In the genomic region with DNA sequence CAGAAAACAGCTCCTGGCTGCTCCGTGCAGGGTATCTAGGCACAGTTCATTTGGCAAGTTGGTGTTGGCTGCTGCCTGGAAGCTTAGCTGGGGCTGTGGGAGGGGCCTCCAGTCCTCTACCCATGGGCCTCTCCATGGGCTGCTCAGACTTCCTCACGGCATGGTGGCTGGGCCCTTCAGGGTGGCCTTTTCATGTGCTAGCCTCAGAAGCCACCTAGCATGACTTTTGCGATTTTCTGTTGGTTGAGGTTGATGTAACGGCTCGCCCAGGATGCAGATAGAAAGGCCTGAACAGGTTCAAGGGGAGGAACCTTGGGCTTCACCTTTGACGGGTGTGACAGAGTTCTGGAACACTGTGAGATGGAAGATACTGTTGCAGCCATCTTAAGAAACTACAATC, we compare ENCODE assay signal across 22 cellular contexts. TPM values are rescaled to one million over a fixed set of nuclear protein-coding genes. Genes with fewer than 3 reads are reported as not detected.
A peak's percentile ranks its signal among the peaks of the same experiment; 100 is the strongest.
DNase-seq lines count a peak whose midpoint lies in the region; ATAC-seq, FAIRE-seq and TF ChIP-seq lines count a peak whose summit lies in the region.
"Had no signal": no experiment of that assay in that cellular context is flagged by ENCODE, and none has a peak within 500 bp of the region (broad histone marks: within the 10 kb centered on the region; RNA-seq: fewer than 3 reads in every experiment).

No MANE protein-coding gene starts in this region.

- H3K9me3 ChIP-seq in HEK293 (ENCODE audit: control insufficient read depth, insufficient read depth, low read depth, low read length) (no peaks in the 10 kb centered on the region), K562 (replicated peaks; ENCODE audit: control insufficient read depth, insufficient read depth, low read depth, low read length) (no peaks in the 10 kb centered on the region), SK-N-SH (no peaks in the 10 kb centered on the region)
- H3K9me3 ChIP-seq: BE2C, HAP-1 had no signal

- TF ChIP-seq EP300 in K562 (IDR thresholded peaks at IDR 0.05; ENCODE audit: low read length): no peak
- TF ChIP-seq EP300 in SK-N-SH (IDR thresholded peaks at IDR 0.05; ENCODE audit: borderline replicate concordance in 1 of 2, low read depth in 1 of 2, low read length in 1 of 2): no peak

- no peak for TF ChIP-seq POLR2A in K562 (conservative IDR thresholded peaks at IDR 0.05)

- TF ChIP-seq CTCF in CD14-positive monocyte (IDR thresholded peaks at IDR 0.05): no peak
- no peak for TF ChIP-seq CTCF in HEK293 (tag by site-specific recombination; IDR thresholded peaks at IDR 0.05)
- TF ChIP-seq CTCF in K562 (IDR thresholded peaks at IDR 0.05 in 2 of 3, conservative IDR thresholded peaks at IDR 0.05 in 1 of 3; ENCODE audit: insufficient read depth in 2 of 3, low read depth in 1 of 3, low read length in 3 of 3): no peak
- no peak for TF ChIP-seq CTCF in SK-N-SH (IDR thresholded peaks at IDR 0.05)
- no peak for TF ChIP-seq CTCF in GM10248 (IDR thresholded peaks at IDR 0.05; ENCODE audit: control extremely low read depth, extremely low read depth, low read depth, missing control alignments)

- POLR2A ChIA-PET in HEK293 (lab: Yijun Ruan, JAX): no interaction called here
- POLR2A ChIA-PET in K562 (lab: Yijun Ruan, JAX): interaction anchor here (0.6 to 1.7 kb wide), 2 partner anchors 19 to 98 kb away, joined by 3 to 5 read pairs; no protein-coding TSS in a partner anchor
- POLR2A ChIA-PET in SK-N-SH (lab: Yijun Ruan, JAX): interaction anchor here (0.6 kb wide), 1 partner anchor 172 kb away, joined by 4 read pairs; no protein-coding TSS in a partner anchor
- POLR2A ChIA-PET in GM10248 (lab: Yijun Ruan, JAX): no interaction called here

- H4K20me1 ChIP-seq in K562 (replicated peaks; ENCODE audit: control insufficient read depth, insufficient read depth, low read length) (no peaks in the 10 kb centered on the region), SK-N-SH (ENCODE audit: insufficient read depth) (no peaks in the 10 kb centered on the region)

- CTCF ChIA-PET in HEK293 (lab: Yijun Ruan, JAX) (no interaction called here), K562 (lab: Yijun Ruan, JAX; ENCODE audit: low intra/inter-chr PET ratio) (no interaction called here), SK-N-SH (lab: Yijun Ruan, JAX) (no interaction called here), GM10248 (lab: Yijun Ruan, JAX) (interaction anchor here (2.4 kb wide), 1 partner anchor 25 kb away, joined by 5 read pairs; no protein-coding TSS in a partner anchor)

- H3K9me2 ChIP-seq in SK-N-SH: no peaks in the 10 kb centered on the region

- H2AFZ ChIP-seq in K562 (ENCODE audit: low read depth, low read length): peak overlapping the region; percentile 20
- no peak overlapping the region for H2AFZ ChIP-seq in SK-N-SH (ENCODE audit: low read depth)

- H3K4me3 ChIP-seq in HEK293 (ENCODE audit: low read depth, low read length) (no peak overlapping the region), K562 (no peak overlapping the region), SK-N-SH (ENCODE audit: low read depth in 2 of 2, low read length in 1 of 2) (no peak overlapping the region)
- H3K4me3 ChIP-seq: HAP-1 had no signal

- 27% methylated on average over 6 of the region's 6 CpGs for WGBS in K562 (ENCODE audit: insufficient coverage, low coverage, missing lambda C conversion rate)
- 100% methylated on average over 5 of the region's 6 CpGs for WGBS in SK-N-SH (ENCODE audit: low lambda C conversion rate)

- H3K9ac ChIP-seq in K562 (ENCODE audit: insufficient read depth in 1 of 2, low read depth in 2 of 2, low read length in 2 of 2) (peak overlapping the region in 1 of 2 experiments; percentile 10; a peak in 1 of 4 replicates), SK-N-SH (no peak overlapping the region)

- H3K36me3 Mint-ChIP-seq in CD14-positive monocyte: peaks cover 1 to 15% of the 10 kb centered on the region in 2 donors
- H3K36me3 Mint-ChIP-seq: CD8-positive, alpha-beta T cell had no signal

- H3K27me3 ChIP-seq in K562 (ENCODE audit: control insufficient read depth in 2 of 2, insufficient read depth in 2 of 2, low read length in 2 of 2) (no peaks in the 10 kb centered on the region), SK-N-SH (ENCODE audit: insufficient read depth) (no peaks in the 10 kb centered on the region)
- H3K27me3 ChIP-seq: BE2C had no signal

- intact Hi-C loops in CD14-positive monocyte (cut with micrococcal nuclease): no loop called here
- intact Hi-C loops in K562 (cut with micrococcal nuclease): no loop called here
- intact Hi-C loops in posterior vena cava (cut with DNase I): no loop called here

- ATAC-seq in K562: peak; percentile 49
- ATAC-seq: CD8-positive, alpha-beta T cell; HepG2 had no signal

- no peaks in the 10 kb centered on the region for H3K36me3 ChIP-seq in HEK293 (ENCODE audit: control insufficient read depth in 2 of 2, insufficient read depth in 1 of 2, low read length in 2 of 2)
- no peaks in the 10 kb centered on the region for H3K36me3 ChIP-seq in K562 (ENCODE audit: control insufficient read depth, insufficient read depth, low read length)
- H3K36me3 ChIP-seq in SK-N-SH (replicated peaks in 1 of 2; ENCODE audit: control insufficient read depth in 1 of 2, insufficient read depth in 2 of 2, low read length in 1 of 2): peaks cover 0 to 5% of the 10 kb centered on the region in 2 experiments
- H3K36me3 ChIP-seq: BE2C, HAP-1 had no signal

- peak; percentile 11 for FAIRE-seq in K562 (lab: Jason Lieb, UNC)
- FAIRE-seq: A204.1, D721Med, GM19239, H1, HepG2, HTR-8/SVneo had no signal

- peaks cover 0 to 8% (median 4%) of the 10 kb centered on the region in 3 donors for H3K27me3 Mint-ChIP-seq in CD14-positive monocyte (ENCODE audit: low read depth in 3 of 3)

- H3K4me2 ChIP-seq in K562 (ENCODE audit: insufficient read depth, low read length) (no peak overlapping the region), SK-N-SH (no peak overlapping the region)

- H3K27ac ChIP-seq in HEK293 (ENCODE audit: extremely low read depth, low read depth, low read length) (no peak overlapping the region), K562 (ENCODE audit: extremely low read depth, low read depth, low read length) (no peak overlapping the region), SK-N-SH (ENCODE audit: low read depth in 2 of 2, low read length in 1 of 2) (no peak overlapping the region)
- H3K27ac ChIP-seq: C4-2B had no signal

- no peaks in the 10 kb centered on the region for H3K9me1 ChIP-seq in K562 (ENCODE audit: control insufficient read depth, insufficient read depth, low read length)

- H3K4me1 Mint-ChIP-seq in CD14-positive monocyte: peaks cover 13% of the 10 kb centered on the region

- no peak overlapping the region for H3K27ac Mint-ChIP-seq in CD14-positive monocyte
- H3K27ac Mint-ChIP-seq: CD8-positive, alpha-beta T cell; HFFc6 had no signal

- TF ChIP-seq RAD21 in K562 (CRISPR knock-in tag; conservative IDR thresholded peaks at IDR 0.05 in 1 of 2, IDR thresholded peaks at IDR 0.05 in 1 of 2) (no peak), SK-N-SH (IDR thresholded peaks at IDR 0.05; ENCODE audit: low read length) (no peak)

- no peaks in the 10 kb centered on the region for H3K9me3 Mint-ChIP-seq in CD14-positive monocyte
- H3K9me3 Mint-ChIP-seq: CD8-positive, alpha-beta T cell; HFFc6 had no signal

- DNase-seq in CD14-positive monocyte (ENCODE audit: low spot score): peak; percentile 15
- DNase-seq in K562 (ENCODE audit: extremely low read depth in 1 of 4, low spot score in 3 of 4): no peak
- peak; percentile 19 for DNase-seq in posterior vena cava (ENCODE audit: low spot score)
- DNase-seq in SK-N-SH: no peak
- DNase-seq in NCI-H1092 treated with DMSO at 0.1 percent for 48 hours (lab: John Stamatoyannopoulos, UW): no peak
- DNase-seq in GM10248 (ENCODE audit: extremely low spot score): no peak
- DNase-seq: BE2C; CD8-positive, alpha-beta T cell; COR-L47; DMS153; DMS79 treated with DMSO at 0.1 percent for 48 hours; GDM1; HFFc6 had no signal

- H3K79me2 ChIP-seq in K562 (ENCODE audit: control insufficient read depth, insufficient read depth, low read length): no peaks in the 10 kb centered on the region
- H3K79me2 ChIP-seq in SK-N-SH (ENCODE audit: insufficient read depth): no peaks in the 10 kb centered on the region

- in situ Hi-C loops in K562 (cut with MboI): no loop called here

- no TSS peak for BruUV-seq in K562 (replicated peaks; lab: Mats Ljungman, UMichigan)

- no peaks in the 10 kb centered on the region for H3K4me1 ChIP-seq in HEK293 (ENCODE audit: control insufficient read depth, insufficient read depth, low read length)
- no peaks in the 10 kb centered on the region for H3K4me1 ChIP-seq in K562 (replicated peaks in 1 of 2; ENCODE audit: control insufficient read depth in 2 of 2, insufficient read depth in 2 of 2, low read length in 2 of 2)
- H3K4me1 ChIP-seq in SK-N-SH (ENCODE audit: control insufficient read depth in 1 of 2, insufficient read depth in 2 of 2, low read depth in 1 of 2, low read length in 1 of 2): no peaks in the 10 kb centered on the region
- H3K4me1 ChIP-seq: BE2C, HAP-1 had no signal

- H3F3A ChIP-seq in SK-N-SH (replicated peaks; ENCODE audit: insufficient read depth): peaks cover 3% of the 10 kb centered on the region

- H3K4me3 Mint-ChIP-seq in CD14-positive monocyte: no peak overlapping the region
- H3K4me3 Mint-ChIP-seq: CD8-positive, alpha-beta T cell; HFFc6 had no signal

RNA-seq across cellular contexts. Expression of a gene that starts 25.8 kb away (rescaled TPM):
- polyA plus RNA-seq in CD14-positive monocyte: not detected
- 0.12 TPM in 1 of 2 replicates, not detected in the other for total RNA-seq in K562 (2011; cell fraction: chromatin; rRNA removed; ENCODE audit: low replicate concordance)
- total RNA-seq in K562 (2011; cell fraction: nucleolus; rRNA removed): not detected in 2 replicates
- 0.15 TPM in 1 of 2 replicates, not detected in the other for total RNA-seq in K562 (2011; cell fraction: nucleoplasm; rRNA removed)
- total RNA-seq in K562 (2014; rRNA removed): not detected in 2 replicates
- total RNA-seq in K562 (2014; rRNA removed; fragmentation: Illumina TruSeq; extraction: Trizol): 0.03 and 0.04 TPM in 2 replicates
- total RNA-seq in K562 (2015; rRNA removed; fragmentation: Illumina TruSeq; extraction: Trizol): not detected in 2 replicates
- not detected in 2 replicates for total RNA-seq in K562 (2021)
- 0.01 and 0.03 TPM in 2 replicates for polyA plus RNA-seq in K562 (2011; rRNA removed)
- 0.01 TPM in 2 replicates for polyA plus RNA-seq in K562 (2011; cell fraction: cytosol; rRNA removed)
- polyA plus RNA-seq in K562 (2011; cell fraction: nucleus; rRNA removed): 0.01 and 0.04 TPM in 2 replicates
- polyA plus RNA-seq in K562 (2012): 1.1 and 1.6 TPM in 2 replicates
- polyA plus RNA-seq in K562 (2014; fragmentation: Illumina TruSeq; extraction: Trizol): not detected in 2 replicates
- polyA plus RNA-seq in K562 (2014; fragmentation: Nextera tagmentation; extraction: Ambion mirVana): under 1 TPM; 0.10 to 0.11 TPM
- not detected in 2 replicates for polyA plus RNA-seq in K562 (2014; rRNA removed)
- polyA minus RNA-seq in K562 (2011; rRNA and poly(A)+ RNA removed): not detected in 2 replicates
- not detected in 2 replicates for polyA minus RNA-seq in K562 (2011; cell fraction: cytosol; rRNA and poly(A)+ RNA removed)
- polyA minus RNA-seq in K562 (2011; cell fraction: nucleus; rRNA and poly(A)+ RNA removed): 0.11 TPM in 1 of 2 replicates, not detected in the other
- not detected for total RNA-seq in posterior vena cava
- not detected in 2 replicates for polyA plus RNA-seq in SK-N-SH (2012; rRNA removed)
- not detected in 2 replicates for polyA plus RNA-seq in SK-N-SH (2012; cell fraction: cytosol; rRNA removed)
- polyA plus RNA-seq in SK-N-SH (2012; cell fraction: nucleus; rRNA removed): 0.01 and 0.05 TPM in 2 replicates

RNA-seq across cellular contexts. Expression of a gene that starts 49.6 kb away (rescaled TPM):
- polyA plus RNA-seq in CD14-positive monocyte: 10 to 100 TPM; 34.5 to 35.8 TPM
- 19.7 and 43.6 TPM in 2 replicates for total RNA-seq in K562 (2011; cell fraction: chromatin; rRNA removed; ENCODE audit: low replicate concordance)
- 60.0 and 64.2 TPM in 2 replicates for total RNA-seq in K562 (2011; cell fraction: nucleolus; rRNA removed)
- total RNA-seq in K562 (2011; cell fraction: nucleoplasm; rRNA removed): 56.8 and 59.6 TPM in 2 replicates
- 21.4 and 33.2 TPM in 2 replicates for total RNA-seq in K562 (2014; rRNA removed)
- total RNA-seq in K562 (2014; rRNA removed; fragmentation: Illumina TruSeq; extraction: Trizol): 10.2 and 11.4 TPM in 2 replicates
- total RNA-seq in K562 (2015; rRNA removed; fragmentation: Illumina TruSeq; extraction: Trizol): 11.0 and 11.7 TPM in 2 replicates
- total RNA-seq in K562 (2021): 47.8 and 53.1 TPM in 2 replicates
- polyA plus RNA-seq in K562 (2011; rRNA removed): 15.0 and 36.5 TPM in 2 replicates
- 25.2 and 25.3 TPM in 2 replicates for polyA plus RNA-seq in K562 (2011; cell fraction: cytosol; rRNA removed)
- 33.0 and 35.8 TPM in 2 replicates for polyA plus RNA-seq in K562 (2011; cell fraction: nucleus; rRNA removed)
- 38.9 and 76.2 TPM in 2 replicates for polyA plus RNA-seq in K562 (2012)
- polyA plus RNA-seq in K562 (2014; fragmentation: Illumina TruSeq; extraction: Trizol): 23.9 and 28.3 TPM in 2 replicates
- 1 to 10 TPM; 4.0 to 4.6 TPM for polyA plus RNA-seq in K562 (2014; fragmentation: Nextera tagmentation; extraction: Ambion mirVana)
- 21.5 and 24.8 TPM in 2 replicates for polyA plus RNA-seq in K562 (2014; rRNA removed)
- polyA minus RNA-seq in K562 (2011; rRNA and poly(A)+ RNA removed): 8.6 and 10.8 TPM in 2 replicates
- polyA minus RNA-seq in K562 (2011; cell fraction: cytosol; rRNA and poly(A)+ RNA removed): 10.2 and 18.2 TPM in 2 replicates
- polyA minus RNA-seq in K562 (2011; cell fraction: nucleus; rRNA and poly(A)+ RNA removed): 7.5 and 7.6 TPM in 2 replicates
- total RNA-seq in posterior vena cava: 100 to 1,000 TPM in 1 of 2 donors, 10 to 100 TPM in 1; 80.3 to 104 TPM
- 307 and 359 TPM in 2 replicates for polyA plus RNA-seq in SK-N-SH (2012; rRNA removed)
- 181 and 270 TPM in 2 replicates for polyA plus RNA-seq in SK-N-SH (2012; cell fraction: cytosol; rRNA removed)
- 436 and 654 TPM in 2 replicates for polyA plus RNA-seq in SK-N-SH (2012; cell fraction: nucleus; rRNA removed)

Comparison
In these comparisons a context has a peak if more than half of its experiments do, and no peak if none do; other contexts are left out.
1. DNase-seq: peak in CD14-positive monocyte (single experiment) and posterior vena cava (single experiment); none in K562 (0 of 4), SK-N-SH (single experiment), NCI-H1092 treated with DMSO at 0.1 percent for 48 hours (single experiment) and GM10248 (single experiment).
2. POLR2A ChIA-PET loops: an anchor here in K562 (0.6 to 1.7 kb wide) and SK-N-SH (0.6 kb wide); none called in HEK293 and GM10248.